In genomic region chr5:92911851-92912250, GRCh38 we compare ENCODE assay signal across 2 cellular contexts.
TF ChIP-seq lines count a peak whose summit lies in the region.

No MANE protein-coding gene starts in this region.

TF ChIP-seq in A549, 52 proteins besides CTCF, POLR2A, EP300 and RAD21 (continued from another document):
- TF ChIP-seq PBX3 (IDR thresholded peaks at IDR 0.05) (no peak), FOXS1 (CRISPR knock-in tag; IDR thresholded peaks at IDR 0.05) (no peak), ZNF302 (CRISPR knock-in tag; IDR thresholded peaks at IDR 0.05) (no peak), HDAC2 (IDR thresholded peaks at IDR 0.05) (no peak), CHD4 (IDR thresholded peaks at IDR 0.05; ENCODE audit: borderline replicate concordance) (no peak)

TF ChIP-seq in GM23338, 12 proteins besides CTCF, POLR2A, EP300 and RAD21 (continued from another document):
- no peak for TF ChIP-seq ZNF331 (CRISPR knock-in tag; IDR thresholded peaks at IDR 0.05; ENCODE audit: low read depth)
